ENCODE assay signal across 8 cellular contexts in genomic region chr14:101963611-101964296, GRCh38. TPM values are rescaled to one million over a fixed set of nuclear protein-coding genes. Genes with fewer than 3 reads are reported as not detected.
DNase-seq lines count a peak whose midpoint lies in the region; ATAC-seq and TF ChIP-seq lines count a peak whose summit lies in the region.

No MANE protein-coding gene starts in this region.

- H3K9me3 ChIP-seq in heart right ventricle (no peaks in the 10 kb centered on the region), muscle layer of colon (ENCODE audit: low read length) (no peaks in the 10 kb centered on the region)

- H3K27me3 ChIP-seq in heart right ventricle (no peaks in the 10 kb centered on the region), muscle layer of colon (ENCODE audit: control insufficient read depth in 1 of 2, insufficient read depth in 2 of 2, low read length in 2 of 2) (no peaks in the 10 kb centered on the region)

- H3K4me3 ChIP-seq in heart right ventricle (peak overlapping the region in 7 of 10 donors; percentile 10 to 100 (median 99)), astrocyte of the spinal cord (ENCODE audit: low read depth, low read length) (peak overlapping the region; percentile 12), muscle layer of colon (ENCODE audit: low read depth in 1 of 2, low read length in 2 of 2) (peak overlapping the region; percentile 2 to 50)

- H3K36me3 ChIP-seq in heart right ventricle (peaks cover 0 to 6% (median 0%) of the 10 kb centered on the region in 9 donors), muscle layer of colon (ENCODE audit: insufficient read depth, low read length) (no peaks in the 10 kb centered on the region)

- DNase-seq in heart right ventricle (no peak), left ventricle myocardium superior (no peak), astrocyte of the spinal cord (ENCODE audit: low read depth, low spot score) (no peak), activated gamma-delta T cell treated with Interleukin-2 at 50 U/mL for 16 hours (no peak), SW 1271 (lab: John Stamatoyannopoulos, UW) (no peak)
- DNase-seq in activated CD4-positive, CD25-positive, alpha-beta regulatory T cell treated with anti-CD3 and anti-CD28 coated beads, Interleukin-2, amount 50 U/mL, for 72 hours: no peak

- peak in 3 of 8 donors; percentile 0 to 7 (median 2) for ATAC-seq in heart right ventricle
- ATAC-seq in left ventricle myocardium superior: no peak
- ATAC-seq in HG02938 (IDR thresholded peaks at IDR 0.05; ENCODE audit: unreplicated experiment): no peak

- 45 to 51% methylated on average over 20 to 21 of the region's 21 CpGs for WGBS in heart right ventricle, 2 donors

- in situ Hi-C loops in astrocyte of the spinal cord (cut with HindIII; ENCODE audit: low sequenced_read_pairs): no loop called here

- intact Hi-C loops in heart right ventricle (cut with DNase I): loop anchor here in 8 of 10 donors (2.0 to 10.0 kb wide), 11 partner anchors 15 to 354 kb away; partner anchors contain the start of genes ZNF839 (in 3 of the 8), HSP90AA1 (in 2 of the 8) and PPP2R5C (in 1 of the 8)
- intact Hi-C loops in left ventricle myocardium superior (cut with micrococcal nuclease): no loop called here

- peaks cover 6 to 68% (median 54%) of the 10 kb centered on the region in 9 donors for H3K4me1 ChIP-seq in heart right ventricle
- peaks cover 54% of the 10 kb centered on the region for H3K4me1 ChIP-seq in muscle layer of colon (ENCODE audit: insufficient read depth, low read length)

- H3K9ac ChIP-seq in muscle layer of colon (ENCODE audit: low read length): no peak overlapping the region

- no peak for TF ChIP-seq CTCF in heart right ventricle (IDR thresholded peaks at IDR 0.05)
- no peak for TF ChIP-seq CTCF in astrocyte of the spinal cord (IDR thresholded peaks at IDR 0.05; ENCODE audit: low read depth, low read length)

- H3K27ac ChIP-seq in heart right ventricle (peak overlapping the region in 9 of 10 donors; percentile 27 to 98 (median 56)), muscle layer of colon (ENCODE audit: low read depth, low read length) (peak overlapping the region; percentile 74)

RNA-seq across cellular contexts. Expression of gene DYNC1H1, which starts 0.6 kb away (rescaled TPM):
- 100 to 1,000 TPM; 413 to 777 (median 634) TPM for total RNA-seq in heart right ventricle
- 100 to 1,000 TPM; 173 to 331 TPM for polyA plus RNA-seq in heart right ventricle
- 387 TPM for total RNA-seq in left ventricle myocardium superior

Comparison
In these comparisons a context has a peak if more than half of its experiments do, and no peak if none do; other contexts are left out.
1. H3K4me3 ChIP-seq: peak in every context shown above with its lines; median percentile 99 in heart right ventricle; 26 in muscle layer of colon; 12 in astrocyte of the spinal cord.